In the genomic region with DNA sequence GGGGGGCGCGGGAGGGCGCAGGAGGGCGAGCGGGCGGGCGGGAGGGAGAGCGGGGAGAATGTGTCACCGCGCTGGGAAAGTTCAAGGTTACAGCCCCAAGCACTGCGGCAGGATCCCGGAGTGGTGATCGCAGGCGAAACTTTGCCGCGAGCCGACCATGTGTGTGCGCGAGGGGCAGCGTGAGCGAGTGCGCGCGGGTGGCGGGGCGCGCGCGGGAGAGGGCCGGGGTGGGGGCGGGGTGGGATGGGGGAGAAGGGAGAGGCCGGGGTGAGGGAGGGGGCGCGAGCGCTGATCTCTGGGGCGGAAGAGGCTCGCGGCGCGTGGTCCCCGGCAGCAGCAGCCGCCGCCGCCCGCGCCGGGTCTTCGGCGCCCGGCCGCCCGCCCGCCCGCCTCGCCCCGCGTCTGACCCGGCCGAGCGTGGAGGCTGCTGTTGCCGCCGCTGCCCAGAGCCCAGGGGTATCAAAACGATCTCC, we compare ENCODE assay signal across 8 cellular contexts. TPM values are rescaled to one million over a fixed set of nuclear protein-coding genes. Genes with fewer than 3 reads are reported as not detected.
DNase-seq lines count a peak whose midpoint lies in the region; ATAC-seq and TF ChIP-seq lines count a peak whose summit lies in the region.

A gene (minus strand): TSS at position 191 of the 473 bp plus-strand sequence. CDS start 630 bp downstream, outside the sequence.

- DNase-seq in CD4-positive, CD25-positive, alpha-beta regulatory T cell: no peak
- no peak for DNase-seq in HFFc6
- peak; percentile 39 for DNase-seq in fibroblast of peridontal ligament (ENCODE audit: extremely low read depth)
- no peak for DNase-seq in natural killer cell
- DNase-seq in T-helper 9 cell: no peak
- no peak for DNase-seq in HCEC 1CT

- H3K27me3 Mint-ChIP-seq in CD4-positive, CD25-positive, alpha-beta regulatory T cell: peaks cover 69% of the 10 kb centered on the region
- H3K27me3 Mint-ChIP-seq in HFFc6 (ENCODE audit: insufficient read depth) (peaks cover 29% of the 10 kb centered on the region), natural killer cell (ENCODE audit: low read depth in 2 of 2) (peaks cover 48 to 57% of the 10 kb centered on the region in 2 donors)

- H3K36me3 ChIP-seq in CD4-positive, CD25-positive, alpha-beta regulatory T cell (ENCODE audit: control insufficient read depth, insufficient read depth, low read length): no peaks in the 10 kb centered on the region

- H3K4me3 ChIP-seq in CD4-positive, CD25-positive, alpha-beta regulatory T cell (ENCODE audit: low read depth, low read length): no peak within 1 kb of the TSS

- no peaks in the 10 kb centered on the region for H3K9me3 ChIP-seq in CD4-positive, CD25-positive, alpha-beta regulatory T cell (ENCODE audit: control insufficient read depth in 2 of 2, low read length in 2 of 2)

- intact Hi-C loops in natural killer cell (cut with micrococcal nuclease): no loop called here

- TF ChIP-seq CTCF in HFFc6 (IDR thresholded peaks at IDR 0.05): no peak
- no peak for TF ChIP-seq CTCF in VCaP (conservative IDR thresholded peaks at IDR 0.05)
- TF ChIP-seq CTCF in natural killer cell (IDR thresholded peaks at IDR 0.05): no peak

- H3K27me3 ChIP-seq in CD4-positive, CD25-positive, alpha-beta regulatory T cell (ENCODE audit: control insufficient read depth, insufficient read depth, low read length): peaks cover 30% of the 10 kb centered on the region

- peaks cover 0 to 32% (median 8%) of the 10 kb centered on the region in 4 donors for H3K4me1 Mint-ChIP-seq in CD4-positive, CD25-positive, alpha-beta regulatory T cell
- H3K4me1 Mint-ChIP-seq in HFFc6 (ENCODE audit: low read depth) (peaks cover 26% of the 10 kb centered on the region), natural killer cell (peaks cover 16 to 20% of the 10 kb centered on the region in 2 donors)

- H3K4me3 Mint-ChIP-seq in CD4-positive, CD25-positive, alpha-beta regulatory T cell: peak within 1 kb of the TSS; percentile 68 to 84 (median 76)
- H3K4me3 Mint-ChIP-seq in HFFc6 (peak within 1 kb of the TSS; percentile 96), natural killer cell (peak within 1 kb of the TSS; percentile 92)

- ATAC-seq in CD4-positive, CD25-positive, alpha-beta regulatory T cell (ENCODE audit: low read depth in 2 of 2): no peak
- ATAC-seq in natural killer cell (peak in 1 of 3 donors; percentile 40), HG02870 (IDR thresholded peaks at IDR 0.05; ENCODE audit: unreplicated experiment) (no peak)

- H3K27ac Mint-ChIP-seq in CD4-positive, CD25-positive, alpha-beta regulatory T cell: peak within 1 kb of the TSS in 1 of 3 donors; percentile 38
- H3K27ac Mint-ChIP-seq in HFFc6: peak within 1 kb of the TSS; percentile 90
- no peak within 1 kb of the TSS for H3K27ac Mint-ChIP-seq in natural killer cell

- no peak within 1 kb of the TSS for H3K27ac ChIP-seq in CD4-positive, CD25-positive, alpha-beta regulatory T cell (ENCODE audit: insufficient read depth, low read length, poor library complexity, severe bottlenecking)
- H3K27ac ChIP-seq in VCaP: peak within 1 kb of the TSS; percentile 100

- peaks cover 24% of the 10 kb centered on the region for H3K4me1 ChIP-seq in CD4-positive, CD25-positive, alpha-beta regulatory T cell (ENCODE audit: control insufficient read depth, insufficient read depth, low read length, poor library complexity, severe bottlenecking)

- peaks cover 3% of the 10 kb centered on the region for H3K36me3 Mint-ChIP-seq in CD4-positive, CD25-positive, alpha-beta regulatory T cell
- no peaks in the 10 kb centered on the region for H3K36me3 Mint-ChIP-seq in HFFc6 (ENCODE audit: low read depth)
- H3K36me3 Mint-ChIP-seq in natural killer cell: no peaks in the 10 kb centered on the region

- H3K9me3 Mint-ChIP-seq in CD4-positive, CD25-positive, alpha-beta regulatory T cell: peaks cover 0 to 11% (median 1%) of the 10 kb centered on the region in 7 donors
- H3K9me3 Mint-ChIP-seq in HFFc6 (no peaks in the 10 kb centered on the region), natural killer cell (no peaks in the 10 kb centered on the region)

RNA-seq across cellular contexts. Expression of the gene that starts here (rescaled TPM):
- total RNA-seq in CD4-positive, CD25-positive, alpha-beta regulatory T cell: 0.20 TPM
- not detected for polyA plus RNA-seq in CD4-positive, CD25-positive, alpha-beta regulatory T cell
- 1 to 10 TPM in 4 of 6 experiments, under 1 TPM in 2; 0.69 to 6.2 (median 4.4) TPM for total RNA-seq in HFFc6 (2021; fragmentation: NEBNext Ultra II Directional; extraction: Animal tissue kit (Norgen Biotek cat#: 25700))
- total RNA-seq in natural killer cell: under 1 TPM in 2 of 3 donors, not detected in 1; 0.20 to 0.21 TPM
